1 cellular context compared by ENCODE assay signal in genomic region chr19:12995596-12996541, GRCh38.
TF ChIP-seq lines count a peak whose summit lies in the region.

No MANE protein-coding gene starts in this region.

TF ChIP-seq in HepG2, 621 proteins besides CTCF, POLR2A, EP300 and RAD21 (continued from another document and continues in another):
- TF ChIP-seq E2F1 (CRISPR knock-in tag; IDR thresholded peaks at IDR 0.05) (no peak), ZNF256 (CRISPR knock-in tag; conservative IDR thresholded peaks at IDR 0.05) (no peak), CBX2 (IDR thresholded peaks at IDR 0.05; ENCODE audit: low read depth, low read length) (no peak), CBX2 (CRISPR knock-in tag; IDR thresholded peaks at IDR 0.05; ENCODE audit: low read depth) (no peak), SRY (CRISPR knock-in tag; IDR thresholded peaks at IDR 0.05) (peak; percentile 75), ETS1 (CRISPR knock-in tag; IDR thresholded peaks at IDR 0.05) (no peak), ZKSCAN5 (CRISPR knock-in tag; IDR thresholded peaks at IDR 0.05) (no peak), FOSL2 (CRISPR knock-in tag; IDR thresholded peaks at IDR 0.05) (no peak), ZNF280B (CRISPR knock-in tag; IDR thresholded peaks at IDR 0.05; ENCODE audit: borderline replicate concordance) (0 out of 2 replicates have a peak, but pooled peaks have one; percentile 41), LCORL (IDR thresholded peaks at IDR 0.05) (no peak), LCORL (CRISPR knock-in tag; IDR thresholded peaks at IDR 0.05) (peak; percentile 9; the same call in 1 of the 2 replicates), NFIB (CRISPR knock-in tag; IDR thresholded peaks at IDR 0.05; ENCODE audit: borderline replicate concordance) (no peak), ZNF235 (CRISPR knock-in tag; IDR thresholded peaks at IDR 0.05; ENCODE audit: borderline replicate concordance) (no peak), HMGXB4 (CRISPR knock-in tag; IDR thresholded peaks at IDR 0.05; ENCODE audit: borderline replicate concordance in 1 of 2, low read depth in 1 of 2) (0 out of 4 replicates have a peak, but pooled peaks of 1 of the 2 experiments have one; percentile 16), TCF12 (IDR thresholded peaks at IDR 0.05) (no peak), TCF12 (CRISPR knock-in tag; IDR thresholded peaks at IDR 0.05) (no peak), ZBTB7B (CRISPR knock-in tag; IDR thresholded peaks at IDR 0.05) (0 out of 2 replicates have a peak, but pooled peaks have one; percentile 31), ARID2 (CRISPR knock-in tag; IDR thresholded peaks at IDR 0.05; ENCODE audit: borderline replicate concordance) (no peak), ZNF335 (CRISPR knock-in tag; IDR thresholded peaks at IDR 0.05) (no peak), ZBTB2 (CRISPR knock-in tag; IDR thresholded peaks at IDR 0.05; ENCODE audit: low read depth) (peak; percentile 52; the same call in 1 of the 2 replicates), RNF219 (CRISPR knock-in tag; IDR thresholded peaks at IDR 0.05) (no peak), MXD4 (CRISPR knock-in tag; IDR thresholded peaks at IDR 0.05) (0 out of 2 replicates have a peak, but pooled peaks have one; percentile 10), ZNF607 (CRISPR knock-in tag; IDR thresholded peaks at IDR 0.05; ENCODE audit: borderline replicate concordance) (no peak), SMAD3 (CRISPR knock-in tag; IDR thresholded peaks at IDR 0.05) (no peak), SMYD3 (CRISPR knock-in tag; IDR thresholded peaks at IDR 0.05) (no peak), TBL1XR1 (IDR thresholded peaks at IDR 0.05; ENCODE audit: borderline replicate concordance, low read length, partially characterized antibody) (no peak), SATB2 (CRISPR knock-in tag; IDR thresholded peaks at IDR 0.05) (no peak), GPN1 (CRISPR knock-in tag; IDR thresholded peaks at IDR 0.05; ENCODE audit: borderline replicate concordance) (no peak), NFIC (IDR thresholded peaks at IDR 0.05; ENCODE audit: low read length) (no peak), ZNF883 (CRISPR knock-in tag; IDR thresholded peaks at IDR 0.05; ENCODE audit: not compliant biosample characterization) (peak; percentile 12), SRF (IDR thresholded peaks at IDR 0.05; ENCODE audit: low read depth, low read length) (no peak), HNRNPL (IDR thresholded peaks at IDR 0.05; ENCODE audit: low read depth, low read length) (no peak; the same call in 1 of the 2 replicates), ZNF33B (CRISPR knock-in tag; IDR thresholded peaks at IDR 0.05) (no peak), IRF9 (CRISPR knock-in tag; IDR thresholded peaks at IDR 0.05; ENCODE audit: borderline replicate concordance) (no peak), SNAI1 (CRISPR knock-in tag; IDR thresholded peaks at IDR 0.05; ENCODE audit: borderline replicate concordance) (no peak), RFXAP (CRISPR knock-in tag; IDR thresholded peaks at IDR 0.05; ENCODE audit: borderline replicate concordance) (no peak), ZNF7 (CRISPR knock-in tag; IDR thresholded peaks at IDR 0.05) (no peak), GTF3A (CRISPR knock-in tag; conservative IDR thresholded peaks at IDR 0.05) (no peak), MAFK (conservative IDR thresholded peaks at IDR 0.05 in 1 of 2, IDR thresholded peaks at IDR 0.05 in 1 of 2; ENCODE audit: low read length in 2 of 2) (no peak), ELF4 (CRISPR knock-in tag; IDR thresholded peaks at IDR 0.05; ENCODE audit: borderline replicate concordance) (no peak), ZFP36L1 (CRISPR knock-in tag; IDR thresholded peaks at IDR 0.05) (no peak), NFYB (CRISPR knock-in tag; IDR thresholded peaks at IDR 0.05) (no peak), CC2D1A (CRISPR knock-in tag; IDR thresholded peaks at IDR 0.05) (no peak), ZNF589 (CRISPR knock-in tag; conservative IDR thresholded peaks at IDR 0.05) (no peak), STAT6 (CRISPR knock-in tag; IDR thresholded peaks at IDR 0.05; ENCODE audit: borderline replicate concordance) (no peak), RBAK (CRISPR knock-in tag; IDR thresholded peaks at IDR 0.05) (no peak), ARNT (IDR thresholded peaks at IDR 0.05) (no peak), ZNF569 (CRISPR knock-in tag; IDR thresholded peaks at IDR 0.05; ENCODE audit: borderline replicate concordance) (no peak), ZNF253 (CRISPR knock-in tag; IDR thresholded peaks at IDR 0.05; ENCODE audit: borderline replicate concordance) (no peak), ZNF557 (CRISPR knock-in tag; IDR thresholded peaks at IDR 0.05) (no peak), MYC (CRISPR knock-in tag; IDR thresholded peaks at IDR 0.05; ENCODE audit: borderline replicate concordance) (peak; percentile 43; the same call in 1 of the 2 replicates), TBX3 (IDR thresholded peaks at IDR 0.05; ENCODE audit: borderline replicate concordance) (no peak), IKZF4 (CRISPR knock-in tag; IDR thresholded peaks at IDR 0.05; ENCODE audit: borderline replicate concordance, low read depth, not compliant biosample characterization) (no peak), MYPOP (CRISPR knock-in tag; IDR thresholded peaks at IDR 0.05) (0 out of 2 replicates have a peak, but pooled peaks have one; percentile 21), ZNF839 (CRISPR knock-in tag; IDR thresholded peaks at IDR 0.05; ENCODE audit: borderline replicate concordance) (no peak), GFI1 (CRISPR knock-in tag; IDR thresholded peaks at IDR 0.05; ENCODE audit: borderline replicate concordance) (no peak), NR2F6 (IDR thresholded peaks at IDR 0.05) (no peak), NR2F6 (CRISPR knock-in tag; IDR thresholded peaks at IDR 0.05) (no peak), BATF2 (CRISPR knock-in tag; IDR thresholded peaks at IDR 0.05) (no peak)
